Comparison of ENCODE assay signal across 1 cellular context in the genomic region with DNA sequence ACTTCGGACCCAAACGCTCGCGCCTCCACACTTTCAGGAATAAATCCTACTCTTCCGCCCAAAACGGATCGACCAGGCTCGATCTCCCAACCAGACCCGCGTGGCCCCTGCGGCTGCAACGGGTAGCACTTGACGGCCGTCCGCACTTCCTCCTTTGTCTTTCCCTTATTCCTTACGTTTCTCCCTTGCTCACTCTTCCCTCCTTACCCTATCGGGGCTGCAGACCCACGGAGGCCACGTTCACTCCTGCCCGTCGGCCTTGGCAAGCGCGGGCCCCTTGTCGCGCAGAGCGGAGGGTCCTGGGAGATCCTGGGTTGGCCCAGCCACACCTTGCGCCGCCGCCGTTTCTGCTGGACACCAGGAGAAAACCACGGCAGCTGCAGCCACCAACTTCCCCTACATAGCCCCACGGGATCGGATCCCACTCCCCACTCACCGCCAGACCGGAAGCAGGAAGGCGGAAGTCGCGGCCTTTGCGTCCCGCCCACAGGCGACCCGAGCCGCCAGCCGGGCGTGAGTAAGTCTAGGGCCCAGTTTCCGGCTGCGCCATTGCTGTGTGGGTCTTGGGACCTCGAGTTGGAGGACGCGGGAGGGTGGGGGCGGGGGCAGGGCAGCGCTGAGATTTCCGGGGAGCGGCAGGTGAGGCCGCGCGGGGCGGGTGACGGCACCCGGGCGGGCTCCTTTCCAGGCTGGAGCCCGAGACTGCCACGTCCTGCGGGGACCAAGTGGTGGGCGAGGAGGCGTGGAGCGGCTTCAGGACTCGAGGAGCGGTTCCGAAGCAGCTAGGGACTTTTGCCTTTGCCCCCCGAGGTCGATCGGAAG.
A peak's percentile ranks its signal among the peaks of the same experiment; 100 is the strongest.
TF ChIP-seq lines count a peak whose summit lies in the region.

A gene with protein sequence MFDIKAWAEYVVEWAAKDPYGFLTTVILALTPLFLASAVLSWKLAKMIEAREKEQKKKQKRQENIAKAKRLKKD (minus strand): TSS at position 459 of the 822 bp plus-strand sequence. CDS start 2,297 bp downstream, outside the sequence.

TF ChIP-seq in HepG2, 621 proteins besides CTCF, POLR2A, EP300 and RAD21 (continued from another document and continues in another):
- no peak for TF ChIP-seq FUBP1 (CRISPR knock-in tag; IDR thresholded peaks at IDR 0.05; ENCODE audit: borderline replicate concordance)
- peak; percentile 18; the same call in 1 of the 2 replicates for TF ChIP-seq ARID5B (CRISPR knock-in tag; IDR thresholded peaks at IDR 0.05)
- TF ChIP-seq RFX5 (IDR thresholded peaks at IDR 0.05; ENCODE audit: low read depth, low read length): 0 out of 2 replicates have a peak, but pooled peaks have one; percentile 5
- no peak for TF ChIP-seq GTF3A (CRISPR knock-in tag; conservative IDR thresholded peaks at IDR 0.05)
- TF ChIP-seq NCOA5 (CRISPR knock-in tag; IDR thresholded peaks at IDR 0.05): no peak
- TF ChIP-seq TEAD3 (CRISPR knock-in tag; optimal IDR thresholded peaks at IDR 0.05; ENCODE audit: borderline replicate concordance): peak; percentile 12
- no peak; the same call in 1 of the 2 replicates for TF ChIP-seq ZNF44 (CRISPR knock-in tag; IDR thresholded peaks at IDR 0.05)
- no peak for TF ChIP-seq ZBTB21 (CRISPR knock-in tag; IDR thresholded peaks at IDR 0.05)
- no peak for TF ChIP-seq SYNCRIP (IDR thresholded peaks at IDR 0.05; ENCODE audit: insufficient read depth, low read depth, low read length)
- TF ChIP-seq ETS1 (CRISPR knock-in tag; IDR thresholded peaks at IDR 0.05): peak; percentile 66; the same call in 1 of the 2 replicates
- peak; percentile 60 for TF ChIP-seq ZNF792 (CRISPR knock-in tag; IDR thresholded peaks at IDR 0.05)
- TF ChIP-seq MXI1 (IDR thresholded peaks at IDR 0.05; ENCODE audit: borderline replicate concordance, low read depth, low read length): peak; percentile 54; the same call in 1 of the 3 replicates
- peak; percentile 89 for TF ChIP-seq YEATS4 (CRISPR knock-in tag; IDR thresholded peaks at IDR 0.05; ENCODE audit: borderline replicate concordance)
- no peak for TF ChIP-seq NBN (conservative IDR thresholded peaks at IDR 0.05)
- peak; percentile 50; the same call in 1 of the 2 replicates for TF ChIP-seq ZNF251 (CRISPR knock-in tag; IDR thresholded peaks at IDR 0.05)
- no peak; the same call in 1 of the 2 replicates for TF ChIP-seq EED (CRISPR knock-in tag; IDR thresholded peaks at IDR 0.05)
- TF ChIP-seq, protein P1, sequence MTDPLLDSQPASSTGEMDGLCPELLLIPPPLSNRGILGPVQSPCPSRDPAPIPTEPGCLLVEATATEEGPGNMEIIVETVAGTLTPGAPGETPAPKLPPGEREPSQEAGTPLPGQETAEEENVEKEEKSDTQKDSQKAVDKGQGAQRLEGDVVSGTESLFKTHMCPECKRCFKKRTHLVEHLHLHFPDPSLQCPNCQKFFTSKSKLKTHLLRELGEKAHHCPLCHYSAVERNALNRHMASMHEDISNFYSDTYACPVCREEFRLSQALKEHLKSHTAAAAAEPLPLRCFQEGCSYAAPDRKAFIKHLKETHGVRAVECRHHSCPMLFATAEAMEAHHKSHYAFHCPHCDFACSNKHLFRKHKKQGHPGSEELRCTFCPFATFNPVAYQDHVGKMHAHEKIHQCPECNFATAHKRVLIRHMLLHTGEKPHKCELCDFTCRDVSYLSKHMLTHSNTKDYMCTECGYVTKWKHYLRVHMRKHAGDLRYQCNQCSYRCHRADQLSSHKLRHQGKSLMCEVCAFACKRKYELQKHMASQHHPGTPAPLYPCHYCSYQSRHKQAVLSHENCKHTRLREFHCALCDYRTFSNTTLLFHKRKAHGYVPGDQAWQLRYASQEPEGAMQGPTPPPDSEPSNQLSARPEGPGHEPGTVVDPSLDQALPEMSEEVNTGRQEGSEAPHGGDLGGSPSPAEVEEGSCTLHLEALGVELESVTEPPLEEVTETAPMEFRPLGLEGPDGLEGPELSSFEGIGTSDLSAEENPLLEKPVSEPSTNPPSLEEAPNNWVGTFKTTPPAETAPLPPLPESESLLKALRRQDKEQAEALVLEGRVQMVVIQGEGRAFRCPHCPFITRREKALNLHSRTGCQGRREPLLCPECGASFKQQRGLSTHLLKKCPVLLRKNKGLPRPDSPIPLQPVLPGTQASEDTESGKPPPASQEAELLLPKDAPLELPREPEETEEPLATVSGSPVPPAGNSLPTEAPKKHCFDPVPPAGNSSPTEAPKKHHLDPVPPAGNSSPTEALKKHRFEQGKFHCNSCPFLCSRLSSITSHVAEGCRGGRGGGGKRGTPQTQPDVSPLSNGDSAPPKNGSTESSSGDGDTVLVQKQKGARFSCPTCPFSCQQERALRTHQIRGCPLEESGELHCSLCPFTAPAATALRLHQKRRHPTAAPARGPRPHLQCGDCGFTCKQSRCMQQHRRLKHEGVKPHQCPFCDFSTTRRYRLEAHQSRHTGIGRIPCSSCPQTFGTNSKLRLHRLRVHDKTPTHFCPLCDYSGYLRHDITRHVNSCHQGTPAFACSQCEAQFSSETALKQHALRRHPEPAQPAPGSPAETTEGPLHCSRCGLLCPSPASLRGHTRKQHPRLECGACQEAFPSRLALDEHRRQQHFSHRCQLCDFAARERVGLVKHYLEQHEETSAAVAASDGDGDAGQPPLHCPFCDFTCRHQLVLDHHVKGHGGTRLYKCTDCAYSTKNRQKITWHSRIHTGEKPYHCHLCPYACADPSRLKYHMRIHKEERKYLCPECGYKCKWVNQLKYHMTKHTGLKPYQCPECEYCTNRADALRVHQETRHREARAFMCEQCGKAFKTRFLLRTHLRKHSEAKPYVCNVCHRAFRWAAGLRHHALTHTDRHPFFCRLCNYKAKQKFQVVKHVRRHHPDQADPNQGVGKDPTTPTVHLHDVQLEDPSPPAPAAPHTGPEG (CRISPR knock-in tag; IDR thresholded peaks at IDR 0.05): peak; percentile 87
- no peak for TF ChIP-seq ZSCAN29 (CRISPR knock-in tag; conservative IDR thresholded peaks at IDR 0.05)
- TF ChIP-seq TMF1 (CRISPR knock-in tag; IDR thresholded peaks at IDR 0.05; ENCODE audit: low read depth): no peak; the same call in 1 of the 2 replicates
- TF ChIP-seq RCOR2 (CRISPR knock-in tag; IDR thresholded peaks at IDR 0.05): 0 out of 2 replicates have a peak, but pooled peaks have one; percentile 10
- TF ChIP-seq, protein P2, sequence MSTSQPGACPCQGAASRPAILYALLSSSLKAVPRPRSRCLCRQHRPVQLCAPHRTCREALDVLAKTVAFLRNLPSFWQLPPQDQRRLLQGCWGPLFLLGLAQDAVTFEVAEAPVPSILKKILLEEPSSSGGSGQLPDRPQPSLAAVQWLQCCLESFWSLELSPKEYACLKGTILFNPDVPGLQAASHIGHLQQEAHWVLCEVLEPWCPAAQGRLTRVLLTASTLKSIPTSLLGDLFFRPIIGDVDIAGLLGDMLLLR (CRISPR knock-in tag; IDR thresholded peaks at IDR 0.05): peak; percentile 12; the same call in 1 of the 2 replicates
- no peak for TF ChIP-seq ZFP1 (CRISPR knock-in tag; IDR thresholded peaks at IDR 0.05)
- peak; percentile 42; the same call in 1 of the 2 replicates for TF ChIP-seq BORCS8-MEF2B (CRISPR knock-in tag; IDR thresholded peaks at IDR 0.05)
- TF ChIP-seq ZNF276 (CRISPR knock-in tag; IDR thresholded peaks at IDR 0.05; ENCODE audit: low read depth): peak; percentile 66; the same call in 1 of the 2 replicates
- TF ChIP-seq NKX3-1 (CRISPR knock-in tag; IDR thresholded peaks at IDR 0.05): peak; percentile 62
- TF ChIP-seq YY1 (IDR thresholded peaks at IDR 0.05; ENCODE audit: insufficient read depth, insufficient replicate concordance, low read depth, low read length): peak; percentile 93
- peak; percentile 32; the same call in 1 of the 2 replicates for TF ChIP-seq KLF6 (CRISPR knock-in tag; IDR thresholded peaks at IDR 0.05)
- no peak for TF ChIP-seq PHB2 (IDR thresholded peaks at IDR 0.05; ENCODE audit: partially characterized antibody)
- TF ChIP-seq, protein P3, sequence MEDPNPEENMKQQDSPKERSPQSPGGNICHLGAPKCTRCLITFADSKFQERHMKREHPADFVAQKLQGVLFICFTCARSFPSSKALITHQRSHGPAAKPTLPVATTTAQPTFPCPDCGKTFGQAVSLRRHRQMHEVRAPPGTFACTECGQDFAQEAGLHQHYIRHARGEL (CRISPR knock-in tag; IDR thresholded peaks at IDR 0.05): no peak
- TF ChIP-seq, protein P4, sequence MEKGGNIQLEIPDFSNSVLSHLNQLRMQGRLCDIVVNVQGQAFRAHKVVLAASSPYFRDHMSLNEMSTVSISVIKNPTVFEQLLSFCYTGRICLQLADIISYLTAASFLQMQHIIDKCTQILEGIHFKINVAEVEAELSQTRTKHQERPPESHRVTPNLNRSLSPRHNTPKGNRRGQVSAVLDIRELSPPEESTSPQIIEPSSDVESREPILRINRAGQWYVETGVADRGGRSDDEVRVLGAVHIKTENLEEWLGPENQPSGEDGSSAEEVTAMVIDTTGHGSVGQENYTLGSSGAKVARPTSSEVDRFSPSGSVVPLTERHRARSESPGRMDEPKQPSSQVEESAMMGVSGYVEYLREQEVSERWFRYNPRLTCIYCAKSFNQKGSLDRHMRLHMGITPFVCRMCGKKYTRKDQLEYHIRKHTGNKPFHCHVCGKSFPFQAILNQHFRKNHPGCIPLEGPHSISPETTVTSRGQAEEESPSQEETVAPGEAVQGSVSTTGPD (CRISPR knock-in tag; IDR thresholded peaks at IDR 0.05): no peak
- TF ChIP-seq, protein P5, sequence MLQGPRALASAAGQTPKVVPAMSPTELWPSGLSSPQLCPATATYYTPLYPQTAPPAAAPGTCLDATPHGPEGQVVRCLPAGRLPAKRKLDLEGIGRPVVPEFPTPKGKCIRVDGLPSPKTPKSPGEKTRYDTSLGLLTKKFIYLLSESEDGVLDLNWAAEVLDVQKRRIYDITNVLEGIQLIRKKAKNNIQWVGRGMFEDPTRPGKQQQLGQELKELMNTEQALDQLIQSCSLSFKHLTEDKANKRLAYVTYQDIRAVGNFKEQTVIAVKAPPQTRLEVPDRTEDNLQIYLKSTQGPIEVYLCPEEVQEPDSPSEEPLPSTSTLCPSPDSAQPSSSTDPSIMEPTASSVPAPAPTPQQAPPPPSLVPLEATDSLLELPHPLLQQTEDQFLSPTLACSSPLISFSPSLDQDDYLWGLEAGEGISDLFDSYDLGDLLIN (CRISPR knock-in tag; IDR thresholded peaks at IDR 0.05; ENCODE audit: borderline replicate concordance): peak; percentile 66; the same call in 1 of the 2 replicates
- no peak for TF ChIP-seq SRSF9 (IDR thresholded peaks at IDR 0.05; ENCODE audit: borderline replicate concordance, insufficient read depth, low read depth, low read length, poor library complexity, severe bottlenecking)
- no peak for TF ChIP-seq PPARG (CRISPR knock-in tag; conservative IDR thresholded peaks at IDR 0.05)
